Comparison of ENCODE assay signal across 10 cellular contexts in the genomic region with DNA sequence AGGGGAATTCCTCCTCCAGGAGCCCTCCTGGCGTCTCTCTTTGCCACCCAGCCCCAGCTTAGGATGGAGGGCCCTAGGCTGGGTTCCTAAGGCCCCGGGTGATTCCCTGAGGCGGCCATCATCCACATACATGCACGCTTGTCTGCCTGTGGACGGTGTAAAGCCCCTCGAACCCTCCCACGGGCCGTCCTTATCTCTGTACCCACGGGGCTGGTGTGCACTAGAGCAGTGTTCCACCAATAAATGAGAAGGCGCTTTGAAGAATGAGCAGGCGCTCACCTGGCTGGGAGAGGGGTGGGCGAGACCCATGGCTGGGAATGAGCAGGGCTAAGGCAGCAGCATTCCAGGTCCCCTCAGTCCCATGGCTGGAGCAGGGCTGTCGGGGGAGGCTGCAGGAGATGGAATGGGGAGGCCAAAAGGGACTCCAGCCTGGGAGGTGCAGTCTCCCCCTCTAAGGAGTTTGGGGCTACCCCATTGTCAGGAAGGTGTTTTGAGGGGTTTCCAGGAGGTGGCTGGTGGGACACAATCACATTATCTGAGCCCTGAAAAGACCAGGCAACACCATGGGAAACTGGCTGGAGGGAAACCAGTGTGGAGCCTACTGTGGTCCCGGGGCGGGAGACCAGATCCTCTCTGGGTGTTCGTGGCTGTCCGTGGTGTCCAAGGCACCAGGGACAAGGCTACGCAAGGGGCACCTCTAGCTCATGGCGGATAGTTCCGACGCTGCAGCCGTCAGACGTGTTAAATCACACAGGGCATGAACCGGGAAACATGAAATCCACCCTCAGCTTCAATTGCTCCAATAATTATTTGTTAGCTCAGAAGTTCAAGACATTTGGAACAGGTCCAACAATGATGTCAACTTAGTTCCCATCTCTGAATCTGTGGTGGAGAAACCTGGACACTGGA.
A peak's percentile ranks its signal among the peaks of the same experiment; 100 is the strongest.
DNase-seq lines count a peak whose midpoint lies in the region; ATAC-seq and TF ChIP-seq lines count a peak whose summit lies in the region.
"Had no signal": no experiment of that assay in that cellular context is flagged by ENCODE, and none has a peak within 500 bp of the region (broad histone marks: within the 10 kb centered on the region; RNA-seq: fewer than 3 reads in every experiment).

No MANE protein-coding gene starts in this region.

- no peaks in the 10 kb centered on the region for H3K27me3 Mint-ChIP-seq in stimulated activated memory B cell treated with anti-CD40 and anti-IgM and Interleukin-4, amounts not matched to agents 10 μg/mL and 1 μg/mL and 100 μg/mL, for 72 hours

- POLR2A ChIA-PET in SK-N-SH (lab: Yijun Ruan, JAX) = no interaction called here

- 91% methylated on average over 24 of the region's 24 CpGs for WGBS in SK-N-SH (ENCODE audit: low lambda C conversion rate)

- ATAC-seq in SK-N-SH treated with all-trans-retinoic acid at 6 μM for 48 hours = no peak
- peak; percentile 31 for ATAC-seq in left ventricle myocardium superior
- no peak for ATAC-seq in stimulated activated memory B cell treated with anti-CD40 and anti-IgM and Interleukin-4, amounts not matched to agents 10 μg/mL and 1 μg/mL and 100 μg/mL, for 72 hours
- no peak for ATAC-seq in mucosa of descending colon
- ATAC-seq in GM18861 (IDR thresholded peaks at IDR 0.05; ENCODE audit: unreplicated experiment) = no peak

- H3K9me2 ChIP-seq in SK-N-SH = no peaks in the 10 kb centered on the region

- CTCF ChIA-PET in SK-N-SH (lab: Yijun Ruan, JAX) = interaction anchor here (0.6 to 1.5 kb wide), 5 partner anchors 13 to 243 kb away, joined by 3 to 5 read pairs (median 3); no protein-coding TSS in a partner anchor

- peaks cover 37% of the 10 kb centered on the region for H3K36me3 Mint-ChIP-seq in stimulated activated memory B cell treated with anti-CD40 and anti-IgM and Interleukin-4, amounts not matched to agents 10 μg/mL and 1 μg/mL and 100 μg/mL, for 72 hours

- no peak for TF ChIP-seq RAD21 in SK-N-SH (IDR thresholded peaks at IDR 0.05; ENCODE audit: low read length)

- no peak for TF ChIP-seq CTCF in SK-N-SH (IDR thresholded peaks at IDR 0.05)
- TF ChIP-seq CTCF in mucosa of descending colon (IDR thresholded peaks at IDR 0.05) = no peak

- peaks cover 5% of the 10 kb centered on the region for H3F3A ChIP-seq in SK-N-SH (replicated peaks; ENCODE audit: insufficient read depth)

- no peak for DNase-seq in SK-N-SH
- DNase-seq in SHP77 (lab: John Stamatoyannopoulos, UW) = peak; percentile 47 to 53
- DNase-seq in left ventricle myocardium superior = no peak
- no peak for DNase-seq in T-helper 1 cell
- DNase-seq in mucosa of descending colon = no peak
- DNase-seq: MG63; stimulated activated CD4-positive, alpha-beta T cell treated with anti-CD3 and anti-CD28 coated beads, Interleukin-4, amount 100 ng/mL, for 4 hours had no signal

- H3K27ac ChIP-seq in SK-N-SH (ENCODE audit: low read depth in 2 of 2, low read length in 1 of 2) = no peak overlapping the region

- H2AFZ ChIP-seq in SK-N-SH (ENCODE audit: low read depth) = no peak overlapping the region

- no peak overlapping the region for H3K9ac ChIP-seq in SK-N-SH

- intact Hi-C loops in left ventricle myocardium superior (cut with micrococcal nuclease) (no loop called here), mucosa of descending colon (cut with DNase I, micrococcal nuclease) (no loop called here)

- TF ChIP-seq EP300 in SK-N-SH (IDR thresholded peaks at IDR 0.05; ENCODE audit: borderline replicate concordance in 1 of 2, low read depth in 1 of 2, low read length in 1 of 2) = no peak

- H3K27me3 ChIP-seq in SK-N-SH (ENCODE audit: insufficient read depth) = no peaks in the 10 kb centered on the region

- H3K4me1 Mint-ChIP-seq in stimulated activated memory B cell treated with anti-CD40 and anti-IgM and Interleukin-4, amounts not matched to agents 10 μg/mL and 1 μg/mL and 100 μg/mL, for 72 hours = peaks cover 25% of the 10 kb centered on the region

- H3K4me2 ChIP-seq in SK-N-SH = no peak overlapping the region

- peak overlapping the region; percentile 60 for H3K27ac Mint-ChIP-seq in stimulated activated memory B cell treated with anti-CD40 and anti-IgM and Interleukin-4, amounts not matched to agents 10 μg/mL and 1 μg/mL and 100 μg/mL, for 72 hours

- no peak overlapping the region for H3K4me3 Mint-ChIP-seq in stimulated activated memory B cell treated with anti-CD40 and anti-IgM and Interleukin-4, amounts not matched to agents 10 μg/mL and 1 μg/mL and 100 μg/mL, for 72 hours

- H3K4me3 ChIP-seq in SK-N-SH (ENCODE audit: low read depth in 2 of 2, low read length in 1 of 2) = no peak overlapping the region
- no peak overlapping the region for H3K4me3 ChIP-seq in mucosa of descending colon
- H3K4me3 ChIP-seq: MG63 had no signal

- H4K20me1 ChIP-seq in SK-N-SH (ENCODE audit: insufficient read depth) = no peaks in the 10 kb centered on the region

- H3K9me3 Mint-ChIP-seq in stimulated activated memory B cell treated with anti-CD40 and anti-IgM and Interleukin-4, amounts not matched to agents 10 μg/mL and 1 μg/mL and 100 μg/mL, for 72 hours = no peaks in the 10 kb centered on the region

- H3K79me2 ChIP-seq in SK-N-SH (ENCODE audit: insufficient read depth) = no peaks in the 10 kb centered on the region

- H3K4me1 ChIP-seq in SK-N-SH (ENCODE audit: control insufficient read depth in 1 of 2, insufficient read depth in 2 of 2, low read depth in 1 of 2, low read length in 1 of 2) (peaks cover 0 to 14% of the 10 kb centered on the region in 2 experiments; a peak in 1 of 4 replicates), mucosa of descending colon (ENCODE audit: low read depth) (peaks cover 8% of the 10 kb centered on the region)

- H3K36me3 ChIP-seq in SK-N-SH (replicated peaks in 1 of 2; ENCODE audit: control insufficient read depth in 1 of 2, insufficient read depth in 2 of 2, low read length in 1 of 2) (no peaks in the 10 kb centered on the region), mucosa of descending colon (ENCODE audit: low read depth) (no peaks in the 10 kb centered on the region)
- H3K36me3 ChIP-seq: MG63 had no signal

- no peaks in the 10 kb centered on the region for H3K9me3 ChIP-seq in SK-N-SH
- H3K9me3 ChIP-seq in mucosa of descending colon = no peaks in the 10 kb centered on the region
- H3K9me3 ChIP-seq: MG63 had no signal

TF ChIP-seq in SK-N-SH, 30 proteins besides CTCF, POLR2A, EP300 and RAD21:
- TF ChIP-seq NFIC (IDR thresholded peaks at IDR 0.05; ENCODE audit: borderline replicate concordance) (0 out of 2 replicates have a peak, but pooled peaks have one; percentile 8), TCF12 (IDR thresholded peaks at IDR 0.05) (no peak), SIN3A (IDR thresholded peaks at IDR 0.05; ENCODE audit: borderline replicate concordance, low read depth, low read length) (no peak), ELF1 (IDR thresholded peaks at IDR 0.05) (no peak)

TF ChIP-seq in SK-N-SH treated with all-trans-retinoic acid at 6 μM for 48 hours, 23 proteins besides CTCF, POLR2A, EP300 and RAD21 (continues in another document):
- no peak for TF ChIP-seq OSR1 (CRISPR knock-in tag; IDR thresholded peaks at IDR 0.05)
- TF ChIP-seq, protein P1, sequence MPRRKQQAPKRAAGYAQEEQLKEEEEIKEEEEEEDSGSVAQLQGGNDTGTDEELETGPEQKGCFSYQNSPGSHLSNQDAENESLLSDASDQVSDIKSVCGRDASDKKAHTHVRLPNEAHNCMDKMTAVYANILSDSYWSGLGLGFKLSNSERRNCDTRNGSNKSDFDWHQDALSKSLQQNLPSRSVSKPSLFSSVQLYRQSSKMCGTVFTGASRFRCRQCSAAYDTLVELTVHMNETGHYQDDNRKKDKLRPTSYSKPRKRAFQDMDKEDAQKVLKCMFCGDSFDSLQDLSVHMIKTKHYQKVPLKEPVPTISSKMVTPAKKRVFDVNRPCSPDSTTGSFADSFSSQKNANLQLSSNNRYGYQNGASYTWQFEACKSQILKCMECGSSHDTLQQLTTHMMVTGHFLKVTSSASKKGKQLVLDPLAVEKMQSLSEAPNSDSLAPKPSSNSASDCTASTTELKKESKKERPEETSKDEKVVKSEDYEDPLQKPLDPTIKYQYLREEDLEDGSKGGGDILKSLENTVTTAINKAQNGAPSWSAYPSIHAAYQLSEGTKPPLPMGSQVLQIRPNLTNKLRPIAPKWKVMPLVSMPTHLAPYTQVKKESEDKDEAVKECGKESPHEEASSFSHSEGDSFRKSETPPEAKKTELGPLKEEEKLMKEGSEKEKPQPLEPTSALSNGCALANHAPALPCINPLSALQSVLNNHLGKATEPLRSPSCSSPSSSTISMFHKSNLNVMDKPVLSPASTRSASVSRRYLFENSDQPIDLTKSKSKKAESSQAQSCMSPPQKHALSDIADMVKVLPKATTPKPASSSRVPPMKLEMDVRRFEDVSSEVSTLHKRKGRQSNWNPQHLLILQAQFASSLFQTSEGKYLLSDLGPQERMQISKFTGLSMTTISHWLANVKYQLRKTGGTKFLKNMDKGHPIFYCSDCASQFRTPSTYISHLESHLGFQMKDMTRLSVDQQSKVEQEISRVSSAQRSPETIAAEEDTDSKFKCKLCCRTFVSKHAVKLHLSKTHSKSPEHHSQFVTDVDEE (CRISPR knock-in tag; IDR thresholded peaks at IDR 0.05) = no peak
- TF ChIP-seq ZFP30 (CRISPR knock-in tag; IDR thresholded peaks at IDR 0.05) = no peak
- TF ChIP-seq ZNF8 (CRISPR knock-in tag; IDR thresholded peaks at IDR 0.05) = no peak
- no peak for TF ChIP-seq BACH2 (CRISPR knock-in tag; IDR thresholded peaks at IDR 0.05; ENCODE audit: borderline replicate concordance)
- TF ChIP-seq ARNTL (CRISPR knock-in tag; IDR thresholded peaks at IDR 0.05; ENCODE audit: borderline replicate concordance, low read depth) = no peak
- TF ChIP-seq, protein P2, sequence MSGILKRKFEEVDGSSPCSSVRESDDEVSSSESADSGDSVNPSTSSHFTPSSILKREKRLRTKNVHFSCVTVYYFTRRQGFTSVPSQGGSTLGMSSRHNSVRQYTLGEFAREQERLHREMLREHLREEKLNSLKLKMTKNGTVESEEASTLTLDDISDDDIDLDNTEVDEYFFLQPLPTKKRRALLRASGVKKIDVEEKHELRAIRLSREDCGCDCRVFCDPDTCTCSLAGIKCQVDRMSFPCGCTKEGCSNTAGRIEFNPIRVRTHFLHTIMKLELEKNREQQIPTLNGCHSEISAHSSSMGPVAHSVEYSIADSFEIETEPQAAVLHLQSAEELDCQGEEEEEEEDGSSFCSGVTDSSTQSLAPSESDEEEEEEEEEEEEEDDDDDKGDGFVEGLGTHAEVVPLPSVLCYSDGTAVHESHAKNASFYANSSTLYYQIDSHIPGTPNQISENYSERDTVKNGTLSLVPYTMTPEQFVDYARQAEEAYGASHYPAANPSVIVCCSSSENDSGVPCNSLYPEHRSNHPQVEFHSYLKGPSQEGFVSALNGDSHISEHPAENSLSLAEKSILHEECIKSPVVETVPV (CRISPR knock-in tag; IDR thresholded peaks at IDR 0.05) = no peak
- no peak for TF ChIP-seq ZC3H10 (CRISPR knock-in tag; IDR thresholded peaks at IDR 0.05)
- TF ChIP-seq PPARA (CRISPR knock-in tag; IDR thresholded peaks at IDR 0.05; ENCODE audit: borderline replicate concordance) = no peak
- TF ChIP-seq CSDC2 (CRISPR knock-in tag; IDR thresholded peaks at IDR 0.05) = no peak

Comparison
In these comparisons a context has a peak if more than half of its experiments do, and no peak if none do; other contexts are left out.
1. DNase-seq: peak in SHP77 (2 of 2); none in SK-N-SH (single experiment), left ventricle myocardium superior (single experiment), T-helper 1 cell (0 of 5) and mucosa of descending colon (0 of 3).